Comparison of ENCODE assay signal across 23 cellular contexts in the genomic region with DNA sequence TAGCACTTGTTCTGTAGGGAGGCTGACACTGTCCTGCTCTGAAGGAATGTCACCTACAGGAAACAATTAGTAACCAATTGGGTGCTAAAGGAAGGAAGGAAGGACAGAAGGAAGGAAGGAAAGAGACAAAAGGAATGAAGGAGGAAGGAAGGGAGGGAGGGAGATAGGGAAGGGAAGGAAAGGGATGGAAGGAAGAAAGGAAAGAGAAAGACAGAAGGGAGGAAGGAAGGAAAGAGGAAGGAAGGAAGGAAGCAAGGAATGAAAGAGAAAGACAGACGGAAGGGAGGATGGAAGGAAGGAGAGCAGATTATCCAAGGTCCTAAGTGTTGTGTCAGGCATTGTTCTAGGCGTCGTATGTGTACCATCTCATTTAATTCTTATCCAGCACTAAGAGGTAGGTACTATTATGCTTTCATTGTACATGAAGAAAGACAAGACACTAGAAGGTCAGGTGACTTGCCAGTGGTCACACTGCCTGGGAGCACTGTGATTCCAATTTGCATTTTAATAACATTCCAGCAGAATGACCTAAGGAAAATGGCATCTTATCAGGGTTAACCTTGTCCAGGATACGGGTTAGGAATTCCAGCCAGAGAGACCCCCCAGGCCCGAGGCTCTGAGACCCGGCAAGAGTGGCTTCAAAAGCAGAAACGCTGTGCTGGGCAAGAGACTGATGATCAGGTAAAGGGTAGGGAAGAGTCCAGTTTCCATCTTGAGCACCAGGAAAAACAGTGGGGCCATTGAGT. TPM values are rescaled to one million over a fixed set of nuclear protein-coding genes. Genes with fewer than 3 reads are reported as not detected.
DNase-seq lines count a peak whose midpoint lies in the region; ATAC-seq, FAIRE-seq and TF ChIP-seq lines count a peak whose summit lies in the region.
"Had no signal": no experiment of that assay in that cellular context is flagged by ENCODE, and none has a peak within 500 bp of the region (broad histone marks: within the 10 kb centered on the region; RNA-seq: fewer than 3 reads in every experiment).

No MANE protein-coding gene starts in this region.

- CTCF ChIA-PET in GM12878 (lab: Yijun Ruan, JAX), result interaction anchor here (1.3 kb wide), 1 partner anchor 43 kb away, joined by 3 read pairs; no protein-coding TSS in a partner anchor

- no peak for FAIRE-seq in HTR-8/SVneo (lab: Jason Lieb, UNC)
- no peak for FAIRE-seq in GM12878 (lab: Jason Lieb, UNC)
- FAIRE-seq: A549 had no signal

- peaks cover 23% of the 10 kb centered on the region for H3K79me2 ChIP-seq in GM12878 (ENCODE audit: control insufficient read depth, insufficient read depth, low read length)
- H3K79me2 ChIP-seq in mesendoderm (ENCODE audit: control insufficient read depth, insufficient read depth, low read length), result no peaks in the 10 kb centered on the region

- in situ Hi-C loops in GM12878 (cut with MboI), result no loop called here

- H2BK120ac ChIP-seq in mesendoderm (ENCODE audit: low read depth, low read length), result no peak overlapping the region

- peaks cover 36% of the 10 kb centered on the region for H3K4me1 ChIP-seq in GM12878 (ENCODE audit: control insufficient read depth, insufficient read depth, low read length)
- no peaks in the 10 kb centered on the region for H3K4me1 ChIP-seq in mesendoderm (ENCODE audit: control insufficient read depth, low read depth, low read length)
- peaks cover 0 to 2% (median 0%) of the 10 kb centered on the region in 3 donors for H3K4me1 ChIP-seq in esophagus squamous epithelium
- H3K4me1 ChIP-seq: A549 had no signal

- TF ChIP-seq RAD21 in GM12878 (IDR thresholded peaks at IDR 0.05; ENCODE audit: insufficient read depth, low read depth, low read length), result no peak

- SMC1A ChIA-PET in GM12878 (lab: Charles Lee; ENCODE audit: uncharacterized antibody, unreplicated experiment), result interaction anchor here (0.8 kb wide), 1 partner anchor 9 kb away, joined by 3 read pairs; no protein-coding TSS in a partner anchor

- no peak overlapping the region for H3K27ac ChIP-seq in GM12878 (ENCODE audit: control insufficient read depth, insufficient read depth)
- H3K27ac ChIP-seq in mesendoderm (ENCODE audit: low read depth, low read length), result no peak overlapping the region
- H3K27ac ChIP-seq in esophagus squamous epithelium, result no peak overlapping the region
- H3K27ac ChIP-seq: A549, PC-9, RWPE1 had no signal

- no peak overlapping the region for H3K27ac Mint-ChIP-seq in stimulated activated naive CD8-positive, alpha-beta T cell treated with anti-CD3 and anti-CD28 coated beads, Interleukin-15, amount 100 ng/mL, for 72 hours
- H3K27ac Mint-ChIP-seq: CD4-positive, alpha-beta memory T cell had no signal

- H3K27me3 ChIP-seq in GM12878 (replicated peaks in 1 of 2; ENCODE audit: control insufficient read depth in 2 of 2, insufficient read depth in 2 of 2, low read length in 1 of 2) (no peaks in the 10 kb centered on the region), mesendoderm (ENCODE audit: insufficient read depth, low read length, poor library complexity) (no peaks in the 10 kb centered on the region), esophagus squamous epithelium (no peaks in the 10 kb centered on the region)
- H3K27me3 ChIP-seq: MG63 had no signal

- H3K18ac ChIP-seq in mesendoderm (ENCODE audit: low read length), result no peak overlapping the region

- H3K36me3 ChIP-seq in GM12878 (ENCODE audit: control insufficient read depth in 2 of 2, insufficient read depth in 2 of 2, low read length in 1 of 2) (peaks cover 2 to 5% of the 10 kb centered on the region in 2 experiments; a peak in 3 of 4 replicates), mesendoderm (ENCODE audit: control insufficient read depth, insufficient read depth, low read length) (no peaks in the 10 kb centered on the region), esophagus squamous epithelium (no peaks in the 10 kb centered on the region)
- H3K36me3 ChIP-seq: MG63 had no signal

- no peak overlapping the region for H4K8ac ChIP-seq in mesendoderm (ENCODE audit: low read depth, low read length)

- H3K4me1 Mint-ChIP-seq in stimulated activated naive CD8-positive, alpha-beta T cell treated with anti-CD3 and anti-CD28 coated beads, Interleukin-15, amount 100 ng/mL, for 72 hours, result peaks cover 3% of the 10 kb centered on the region

- no peak overlapping the region for H3K56ac ChIP-seq in mesendoderm (ENCODE audit: low read length)

- no peak for TF ChIP-seq CTCF in GM12878 (IDR thresholded peaks at IDR 0.05 in 2 of 3, conservative IDR thresholded peaks at IDR 0.05 in 1 of 3; ENCODE audit: control insufficient read depth in 2 of 3, extremely low read depth in 1 of 3, insufficient read depth in 1 of 3, low read depth in 3 of 3, low read length in 3 of 3)
- TF ChIP-seq CTCF in esophagus squamous epithelium (IDR thresholded peaks at IDR 0.05), result no peak

- no peak overlapping the region for H2AFZ ChIP-seq in GM12878 (ENCODE audit: control insufficient read depth, low read depth, low read length)
- H2AFZ ChIP-seq: PC-9 had no signal

- no peaks in the 10 kb centered on the region for H4K20me1 ChIP-seq in GM12878 (ENCODE audit: control insufficient read depth, insufficient read depth)

- no peak overlapping the region for H3K23ac ChIP-seq in mesendoderm (ENCODE audit: low read length)

- H3K4me2 ChIP-seq in GM12878 (ENCODE audit: control insufficient read depth, insufficient read depth) (no peak overlapping the region), mesendoderm (ENCODE audit: low read length) (no peak overlapping the region)
- H3K4me2 ChIP-seq: A549, PC-9 had no signal

- no peak overlapping the region for H2BK15ac ChIP-seq in mesendoderm (replicated peaks; ENCODE audit: low read depth)

- no peaks in the 10 kb centered on the region for H3K79me1 ChIP-seq in mesendoderm (ENCODE audit: low read length)

- ATAC-seq in GM12878, result no peak
- ATAC-seq in stimulated activated naive CD8-positive, alpha-beta T cell treated with anti-CD3 and anti-CD28 coated beads, Interleukin-15, amount 100 ng/mL, for 72 hours, result no peak
- ATAC-seq: A549 had no signal

- H3K4ac ChIP-seq in mesendoderm (ENCODE audit: low read depth, low read length), result no peak overlapping the region

- TF ChIP-seq POLR2A in GM12878 (IDR thresholded peaks at IDR 0.05; ENCODE audit: low read depth, low read length) (no peak), esophagus squamous epithelium (IDR thresholded peaks at IDR 0.05) (no peak)

- H3K9ac ChIP-seq in GM12878 (ENCODE audit: control insufficient read depth, insufficient read depth, low read length), result no peak overlapping the region
- no peak overlapping the region for H3K9ac ChIP-seq in mesendoderm (ENCODE audit: low read length)

- H4K5ac ChIP-seq in mesendoderm (ENCODE audit: low read length), result no peak overlapping the region

- no peak overlapping the region for H2BK5ac ChIP-seq in mesendoderm (ENCODE audit: low read length)

- peaks cover 0 to 4% of the 10 kb centered on the region in 2 donors for H3K9me3 Mint-ChIP-seq in stimulated activated naive CD8-positive, alpha-beta T cell treated with anti-CD3 and anti-CD28 coated beads, Interleukin-15, amount 100 ng/mL, for 72 hours

- no peak for TF ChIP-seq EP300 in GM12878 (IDR thresholded peaks at IDR 0.05; ENCODE audit: borderline replicate concordance in 1 of 2, control insufficient read depth in 1 of 2, low read depth in 2 of 2, low read length in 2 of 2)

- DNase-seq in EL, result peak; percentile 61
- DNase-seq in HTR-8/SVneo (ENCODE audit: insufficient read length, low spot score), result peak; percentile 12
- no peak for DNase-seq in GM12878 (ENCODE audit: low read depth, low spot score)
- DNase-seq in mesendoderm, result peak; percentile 88
- no peak for DNase-seq in esophagus squamous epithelium (lab: John Stamatoyannopoulos, UW)
- DNase-seq in mucosa of gallbladder (ENCODE audit: low spot score), result no peak
- DNase-seq in activated naive CD4-positive, alpha-beta T cell (lab: John Stamatoyannopoulos, UW), result no peak
- no peak for DNase-seq in stimulated activated naive CD8-positive, alpha-beta T cell treated with anti-CD3 and anti-CD28 coated beads, Interleukin-15, amount 100 ng/mL, for 72 hours
- DNase-seq: CD4-positive, alpha-beta memory T cell; GDM1; Karpas-422; MG63; NCI-H1048; NCI-H1436; NCI-H1930; NCI-H345; NCI-H524 treated with DMSO at 0.1 percent for 48 hours; PC-9; SIG-M5 had no signal

- intact Hi-C loops in GM12878 (cut with micrococcal nuclease; ENCODE audit: unreplicated experiment), result loop anchor here (5.0 kb wide), 1 partner anchor 169 kb away; no protein-coding TSS in a partner anchor
- intact Hi-C loops in esophagus squamous epithelium (cut with DNase I), result loop anchor here (5.0 kb wide), 1 partner anchor 34 kb away; no protein-coding TSS in a partner anchor

- H3K9me3 ChIP-seq in GM12878 (replicated peaks; ENCODE audit: control insufficient read depth, insufficient read depth, low read length) (no peaks in the 10 kb centered on the region; the same call in 2 of the 3 replicates), esophagus squamous epithelium (no peaks in the 10 kb centered on the region)
- H3K9me3 ChIP-seq: A549, MG63 had no signal

- H3K27me3 Mint-ChIP-seq in stimulated activated naive CD8-positive, alpha-beta T cell treated with anti-CD3 and anti-CD28 coated beads, Interleukin-15, amount 100 ng/mL, for 72 hours, result no peaks in the 10 kb centered on the region

- H3K4me3 ChIP-seq in GM12878 (no peak overlapping the region), mesendoderm (ENCODE audit: low read length) (no peak overlapping the region), esophagus squamous epithelium (no peak overlapping the region)
- H3K4me3 ChIP-seq: A549, MG63, PC-9 had no signal

- H2AK5ac ChIP-seq in mesendoderm (ENCODE audit: low read length), result no peak overlapping the region

- TSS peak; percentile 55 for BruUV-seq in GM12878 (replicated peaks; lab: Mats Ljungman, UMichigan)

- 91% methylated on average over 7 of the region's 7 CpGs for WGBS in GM12878 (ENCODE audit: insufficient coverage, insufficient replicate concordance, low lambda C conversion rate, missing lambda C conversion rate)
- WGBS in mesendoderm (ENCODE audit: extremely low coverage, insufficient coverage, low lambda C conversion rate), result no CpG with 5 or more reads among the region's 7 CpGs
- WGBS in esophagus squamous epithelium, 2 donors, result 73 to 82% methylated on average over 5 to 7 of the region's 7 CpGs

- POLR2A ChIA-PET in GM12878 (lab: Charles Lee), result no interaction called here

- RAD21 ChIA-PET in GM12878 (lab: Charles Lee; ENCODE audit: unreplicated experiment), result interaction anchor here (1.0 kb wide), 1 partner anchor 56 kb away, joined by 3 read pairs; no protein-coding TSS in a partner anchor

- no peak overlapping the region for H3K4me3 Mint-ChIP-seq in stimulated activated naive CD8-positive, alpha-beta T cell treated with anti-CD3 and anti-CD28 coated beads, Interleukin-15, amount 100 ng/mL, for 72 hours

RNA-seq across cellular contexts. Expression of gene CLIC6, which starts 29.6 kb away (rescaled TPM):
- total RNA-seq in GM12878 (2013; cell fraction: nucleolus; rRNA removed), result 7.1 and 7.6 TPM in 2 replicates
- total RNA-seq in GM12878 (2014; rRNA removed) (9.3 and 10.0 TPM in 2 replicates), GM12878 (2014; rRNA removed; fragmentation: Illumina TruSeq; extraction: Trizol) (10.8 and 10.9 TPM in 2 replicates), GM12878 (2021) (31.9 and 34.1 TPM in 2 replicates), esophagus squamous epithelium (1 to 10 TPM in 3 of 4 donors, under 1 TPM in 1; 0.83 to 3.8 (median 2.0) TPM), mucosa of gallbladder (30.3 TPM)
- polyA plus RNA-seq in GM12878 (2011; ENCODE audit: low read depth), result 13.8 TPM
- polyA plus RNA-seq in GM12878 (2011; rRNA removed) (5.7 and 6.6 TPM in 2 replicates), GM12878 (2014; fragmentation: Illumina TruSeq; extraction: Trizol) (32.2 and 39.5 TPM in 2 replicates), GM12878 (2014; fragmentation: Nextera tagmentation; extraction: Ambion mirVana) (10 to 100 TPM in 1 of 2 experiments, 1 to 10 TPM in 1; 8.4 to 15.4 TPM), GM12878 (2014; rRNA removed) (13.0 and 13.4 TPM in 2 replicates), GM12878 (2016; fragmentation: Nextera tagmentation; extraction: Ambion mirVana) (10 to 100 TPM in 1 of 2 experiments, 1 to 10 TPM in 1; 9.0 to 11.4 TPM)
- polyA plus RNA-seq in GM12878 (2011; cell fraction: cytosol; rRNA removed), result 3.2 and 5.1 TPM in 2 replicates
- 3.4 and 5.3 TPM in 2 replicates for polyA plus RNA-seq in GM12878 (2011; cell fraction: nucleus; rRNA removed)
- polyA plus RNA-seq in GM12878 (2012), result 16.6 and 19.3 TPM in 2 replicates
- polyA minus RNA-seq in GM12878 (2011; rRNA and poly(A)+ RNA removed), result 1.6 and 2.3 TPM in 2 replicates
- polyA minus RNA-seq in GM12878 (2011; cell fraction: cytosol; rRNA and poly(A)+ RNA removed), result 1.7 and 2.1 TPM in 2 replicates
- 0.85 and 1.7 TPM in 2 replicates for polyA minus RNA-seq in GM12878 (2011; cell fraction: nucleus; rRNA and poly(A)+ RNA removed)
- polyA plus RNA-seq in mesendoderm (2013, experiment 1 of 2), result 0.32 TPM
- 0.29 TPM for polyA plus RNA-seq in mesendoderm (2013, experiment 2 of 2)
- total RNA-seq: H4, HT-29, PC-9 had no signal

Comparison
In these comparisons a context has a peak if more than half of its experiments do, and no peak if none do; other contexts are left out.
1. DNase-seq: peak in EL (single experiment), HTR-8/SVneo (single experiment) and mesendoderm (single experiment); none in GM12878 (single experiment), esophagus squamous epithelium (single experiment), mucosa of gallbladder (single experiment), activated naive CD4-positive, alpha-beta T cell (0 of 4) and stimulated activated naive CD8-positive, alpha-beta T cell treated with anti-CD3 and anti-CD28 coated beads, Interleukin-15, amount 100 ng/mL, for 72 hours (0 of 2).